ENCODE assay signal across 9 cellular contexts in genomic region chr22:44701824-44702478, GRCh38. TPM values are rescaled to one million over a fixed set of nuclear protein-coding genes. Genes with fewer than 3 reads are reported as not detected.
DNase-seq lines count a peak whose midpoint lies in the region; ATAC-seq, FAIRE-seq and TF ChIP-seq lines count a peak whose summit lies in the region.
"Had no signal": no experiment of that assay in that cellular context is flagged by ENCODE, and none has a peak within 500 bp of the region (broad histone marks: within the 10 kb centered on the region; RNA-seq: fewer than 3 reads in every experiment).

Gene PRR5 (plus strand): TSS chr22:44702204. CDS start chr22:44702475, 271 bp downstream.

- peak; percentile 70 for ATAC-seq in HG03460 (IDR thresholded peaks at IDR 0.05; ENCODE audit: unreplicated experiment)

- no peak for FAIRE-seq in frontal cortex (lab: Jason Lieb, UNC)

- TF ChIP-seq POLR2A in GM19193 (IDR thresholded peaks at IDR 0.05; ENCODE audit: extremely low read depth, insufficient read depth, insufficient read length), result peak; percentile 7

- H3K27ac ChIP-seq in temporal lobe (ENCODE audit: low read depth, low read length), result no peak within 1 kb of the TSS

- DNase-seq in AML-193 (lab: John Stamatoyannopoulos, UW) (peak; percentile 59 to 65), SHP77 (lab: John Stamatoyannopoulos, UW) (peak; percentile 58 to 82), activated gamma-delta T cell (lab: John Stamatoyannopoulos, UW) (peak; percentile 73), frontal cortex (ENCODE audit: low spot score in 2 of 2) (peak; percentile 70 to 89), occipital lobe (lab: John Stamatoyannopoulos, UW) (no peak)

RNA-seq across cellular contexts. Expression of gene PRR5, which starts in this region (rescaled TPM):
- total RNA-seq in frontal cortex (10.6 TPM), occipital lobe (13.6 TPM), temporal lobe (10.3 TPM)
- total RNA-seq: M059J had no signal
